In genomic region chr1:196667131-196667530, GRCh38 we compare ENCODE assay signal across 23 cellular contexts. TPM values are rescaled to one million over a fixed set of nuclear protein-coding genes. Genes with fewer than 3 reads are reported as not detected.
DNase-seq lines count a peak whose midpoint lies in the region; ATAC-seq, FAIRE-seq and TF ChIP-seq lines count a peak whose summit lies in the region.
"Had no signal": no experiment of that assay in that cellular context is flagged by ENCODE, and none has a peak within 500 bp of the region (broad histone marks: within the 10 kb centered on the region; RNA-seq: fewer than 3 reads in every experiment).

No MANE protein-coding gene starts in this region.

- CTCF ChIA-PET in HepG2 (lab: Yijun Ruan, JAX; ENCODE audit: low intra/inter-chr PET ratio, low total read pairs) = no interaction called here

- intact Hi-C loops in HepG2 (cut with micrococcal nuclease; ENCODE audit: unreplicated experiment) (no loop called here), right lobe of liver (cut with DNase I) (no loop called here)

- WGBS in HepG2 (ENCODE audit: low lambda C conversion rate) = 0% methylated on average over 1 of the region's 1 CpG
- 31% methylated on average over 1 of the region's 1 CpG for WGBS in right lobe of liver (ENCODE audit: insufficient coverage, low coverage, low lambda C conversion rate, missing lambda C conversion rate)

- no peaks in the 10 kb centered on the region for H4K20me1 ChIP-seq in HepG2 (ENCODE audit: insufficient read depth, low read length)
- H4K20me1 ChIP-seq: BLaER1 treated with 17β-estradiol and CSF1 and Interleukin-3, amounts not matched to agents 10 nM and 100 nM had no signal

- TF ChIP-seq POLR2A in HepG2 (IDR thresholded peaks at IDR 0.05; ENCODE audit: insufficient read depth in 1 of 2, low read depth in 2 of 2, low read length in 2 of 2) = no peak
- no peak for TF ChIP-seq POLR2A in right lobe of liver (IDR thresholded peaks at IDR 0.05)

- BruUV-seq in HepG2 (replicated peaks; lab: Mats Ljungman, UMichigan) = no TSS peak

- no peak overlapping the region for H3K27ac ChIP-seq in HepG2 (ENCODE audit: extremely low read length, insufficient read depth, low read length)
- H3K27ac ChIP-seq in right lobe of liver = no peak overlapping the region
- H3K27ac ChIP-seq: 22Rv1; A549; BLaER1 treated with 17β-estradiol and CSF1 and Interleukin-3, amounts not matched to agents 10 nM and 100 nM had no signal

- H3K27me3 ChIP-seq in HepG2 (ENCODE audit: control insufficient read depth in 1 of 2, insufficient read depth in 2 of 2, low read length in 2 of 2) = no peaks in the 10 kb centered on the region
- H3K27me3 ChIP-seq in right lobe of liver = no peaks in the 10 kb centered on the region
- H3K27me3 ChIP-seq: BE2C; BLaER1 treated with 17β-estradiol and CSF1 and Interleukin-3, amounts not matched to agents 10 nM and 100 nM had no signal

- H3K4me3 ChIP-seq in HepG2 (replicated peaks in 1 of 3; ENCODE audit: insufficient read depth in 1 of 3, low read depth in 2 of 3, low read length in 3 of 3) (no peak overlapping the region), right lobe of liver (no peak overlapping the region), epithelial cell of esophagus (ENCODE audit: low read length) (no peak overlapping the region)
- H3K4me3 ChIP-seq: A549; BLaER1 treated with 17β-estradiol and CSF1 and Interleukin-3, amounts not matched to agents 10 nM and 100 nM; GM23338 had no signal

- TF ChIP-seq EP300 in HepG2 (IDR thresholded peaks at IDR 0.05; ENCODE audit: low read depth in 2 of 2, low read length in 2 of 2) = no peak
- no peak for TF ChIP-seq EP300 in HepG2 (CRISPR knock-in tag; IDR thresholded peaks at IDR 0.05; ENCODE audit: borderline replicate concordance)

- no peak for FAIRE-seq in HepG2 (lab: Jason Lieb, UNC)
- FAIRE-seq: GM12892, GM19239 had no signal

- no peaks in the 10 kb centered on the region for H3K79me2 ChIP-seq in HepG2 (ENCODE audit: insufficient read depth, low read length)

- no peak for ATAC-seq in HepG2
- ATAC-seq in right lobe of liver = no peak
- no peak for ATAC-seq in HG03139 (IDR thresholded peaks at IDR 0.05; ENCODE audit: unreplicated experiment)
- ATAC-seq: A549, GM23338, HCT116 had no signal

- H3K9me3 ChIP-seq in HepG2 (ENCODE audit: low read length) = peaks cover 14% of the 10 kb centered on the region
- H3K9me3 ChIP-seq in right lobe of liver = peaks cover 0 to 7% (median 0%) of the 10 kb centered on the region in 4 donors
- H3K9me3 ChIP-seq: BE2C had no signal

- no peak for TF ChIP-seq RAD21 in HepG2 (CRISPR knock-in tag; IDR thresholded peaks at IDR 0.05)

- DNase-seq in HepG2 (ENCODE audit: low spot score) = no peak
- no peak for DNase-seq in right lobe of liver
- peak; percentile 37 for DNase-seq in RKO (ENCODE audit: low spot score)
- DNase-seq in epithelial cell of esophagus (ENCODE audit: low read depth) = peak; percentile 10
- no peak for DNase-seq in iPS-NIHi7 (ENCODE audit: extremely low spot score)
- DNase-seq: ACHN; AML-193; BE2C; CD4-positive, alpha-beta T cell; CD8-positive, alpha-beta memory T cell; DMS153; DND-41; H9; HFFc6 had no signal

- no peak overlapping the region for H3K4me2 ChIP-seq in HepG2 (ENCODE audit: low read depth, low read length)
- H3K4me2 ChIP-seq: A549; BLaER1 treated with 17β-estradiol and CSF1 and Interleukin-3, amounts not matched to agents 10 nM and 100 nM; GM23338 had no signal

- H3K9ac ChIP-seq in HepG2 (ENCODE audit: insufficient read depth, low read depth, low read length) = no peak overlapping the region
- H3K9ac ChIP-seq: BLaER1 treated with 17β-estradiol and CSF1 and Interleukin-3, amounts not matched to agents 10 nM and 100 nM had no signal

- in situ Hi-C loops in HepG2 (cut with HindIII; ENCODE audit: extremely low pct_ligation_motif_present, low pct_unique_long_range_greater_than_20kb) = loop anchor here (10.0 kb wide), 2 partner anchors 352 to 522 kb away; no protein-coding TSS in a partner anchor

- POLR2A ChIA-PET in HepG2 (lab: Yijun Ruan, JAX) = no interaction called here

- no peak for TF ChIP-seq CTCF in HepG2 (CRISPR knock-in tag; IDR thresholded peaks at IDR 0.05)
- no peak for TF ChIP-seq CTCF in right lobe of liver (IDR thresholded peaks at IDR 0.05)
- no peak for TF ChIP-seq CTCF in epithelial cell of esophagus (IDR thresholded peaks at IDR 0.05; ENCODE audit: insufficient read depth, low read depth, low read length, missing control alignments)

- no peak overlapping the region for H2AFZ ChIP-seq in HepG2 (ENCODE audit: low read length)
- H2AFZ ChIP-seq: GM23338 had no signal

- H3K4me1 ChIP-seq in HepG2 (ENCODE audit: insufficient read depth, low read length) (no peaks in the 10 kb centered on the region), right lobe of liver (peaks cover 0 to 36% (median 6%) of the 10 kb centered on the region in 4 donors)
- H3K4me1 ChIP-seq: A549; BE2C; BLaER1 treated with 17β-estradiol and CSF1 and Interleukin-3, amounts not matched to agents 10 nM and 100 nM had no signal

- H3K36me3 ChIP-seq in HepG2 (replicated peaks in 1 of 2; ENCODE audit: control insufficient read depth in 1 of 2, insufficient read depth in 2 of 2, low read length in 2 of 2) (no peaks in the 10 kb centered on the region), right lobe of liver (peaks cover 0 to 11% (median 6%) of the 10 kb centered on the region in 4 donors)
- H3K36me3 ChIP-seq: BE2C; BLaER1 treated with 17β-estradiol and CSF1 and Interleukin-3, amounts not matched to agents 10 nM and 100 nM had no signal

TF ChIP-seq in HepG2, 621 proteins besides CTCF, POLR2A, EP300 and RAD21 (continues in another document):
- TF ChIP-seq ZMAT5 (CRISPR knock-in tag; IDR thresholded peaks at IDR 0.05; ENCODE audit: borderline replicate concordance, low read depth) (no peak), TEF (CRISPR knock-in tag; IDR thresholded peaks at IDR 0.05) (no peak), ZNF12 (CRISPR knock-in tag; IDR thresholded peaks at IDR 0.05) (peak; percentile 54; the same call in 1 of the 2 replicates)

RNA-seq across cellular contexts. Expression of gene CFH, which starts 15.3 kb away (rescaled TPM):
- total RNA-seq in HepG2 (2016; rRNA removed; fragmentation: Illumina TruSeq; extraction: Trizol) (not detected in 2 replicates), right lobe of liver (1,000 to 10,000 TPM in 3 of 6 experiments, 100 to 1,000 TPM in 3; 663 to 1,371 (median 1,032) TPM)
- total RNA-seq in HepG2 (2016; cell fraction: cytosol; rRNA removed; fragmentation: Illumina TruSeq; extraction: Trizol; ENCODE audit: low read depth) = not detected in 2 replicates
- not detected in 2 replicates for total RNA-seq in HepG2 (2016; cell fraction: insoluble cytoplasmic fraction; rRNA removed; fragmentation: Illumina TruSeq; extraction: Trizol)
- not detected in 2 replicates for total RNA-seq in HepG2 (2016; cell fraction: membrane; rRNA removed; fragmentation: Illumina TruSeq; extraction: Trizol)
- not detected in 2 replicates for total RNA-seq in HepG2 (2016; cell fraction: nucleus; rRNA removed; fragmentation: Illumina TruSeq; extraction: Trizol)
- 0.03 TPM in 1 of 2 replicates, not detected in the other for polyA plus RNA-seq in HepG2 (2011; rRNA removed)
- not detected in 2 replicates for polyA plus RNA-seq in HepG2 (2011; cell fraction: cytosol; rRNA removed)
- polyA plus RNA-seq in HepG2 (2011; cell fraction: nucleus; rRNA removed) = not detected in 2 replicates
- not detected in 2 replicates for polyA plus RNA-seq in HepG2 (2012)
- polyA plus RNA-seq in HepG2 (2016; cell fraction: cytosol; fragmentation: Illumina TruSeq; extraction: Trizol; ENCODE audit: low read depth) = not detected in 2 replicates
- not detected in 2 replicates for polyA plus RNA-seq in HepG2 (2016; cell fraction: insoluble cytoplasmic fraction; fragmentation: Illumina TruSeq; extraction: Trizol; ENCODE audit: low read depth)
- polyA plus RNA-seq in HepG2 (2016; cell fraction: membrane; fragmentation: Illumina TruSeq; extraction: Trizol; ENCODE audit: low read depth) = not detected in 2 replicates
- polyA plus RNA-seq in HepG2 (2016; cell fraction: nucleus; fragmentation: Illumina TruSeq; extraction: Trizol; ENCODE audit: insufficient read depth, low read depth) = not detected in 2 replicates
- 0.18 and 46.8 TPM in 2 replicates for polyA minus RNA-seq in HepG2 (2011; rRNA and poly(A)+ RNA removed; ENCODE audit: low replicate concordance)
- 0.35 and 0.40 TPM in 2 replicates for polyA minus RNA-seq in HepG2 (2011; cell fraction: cytosol; rRNA and poly(A)+ RNA removed)
- 0.39 and 0.50 TPM in 2 replicates for polyA minus RNA-seq in HepG2 (2011; cell fraction: nucleus; rRNA and poly(A)+ RNA removed)
- total RNA-seq: GM23338, H9 had no signal
- polyA plus RNA-seq: GM23338 had no signal

RNA-seq across cellular contexts. Expression of gene KCNT2, which starts 58.9 kb away (rescaled TPM):
- total RNA-seq in HepG2 (2016; rRNA removed; fragmentation: Illumina TruSeq; extraction: Trizol) (not detected in 2 replicates), right lobe of liver (1 to 10 TPM; 5.3 to 8.4 (median 7.5) TPM)
- not detected in 2 replicates for total RNA-seq in HepG2 (2016; cell fraction: cytosol; rRNA removed; fragmentation: Illumina TruSeq; extraction: Trizol; ENCODE audit: low read depth)
- not detected in 2 replicates for total RNA-seq in HepG2 (2016; cell fraction: insoluble cytoplasmic fraction; rRNA removed; fragmentation: Illumina TruSeq; extraction: Trizol)
- not detected in 2 replicates for total RNA-seq in HepG2 (2016; cell fraction: membrane; rRNA removed; fragmentation: Illumina TruSeq; extraction: Trizol)
- not detected in 2 replicates for total RNA-seq in HepG2 (2016; cell fraction: nucleus; rRNA removed; fragmentation: Illumina TruSeq; extraction: Trizol)
- not detected in 2 replicates for polyA plus RNA-seq in HepG2 (2011; rRNA removed)
- polyA plus RNA-seq in HepG2 (2011; cell fraction: cytosol; rRNA removed) = not detected in 2 replicates
- not detected in 2 replicates for polyA plus RNA-seq in HepG2 (2011; cell fraction: nucleus; rRNA removed)
- polyA plus RNA-seq in HepG2 (2012) = not detected in 2 replicates
- not detected in 2 replicates for polyA plus RNA-seq in HepG2 (2016; cell fraction: cytosol; fragmentation: Illumina TruSeq; extraction: Trizol; ENCODE audit: low read depth)
- not detected in 2 replicates for polyA plus RNA-seq in HepG2 (2016; cell fraction: insoluble cytoplasmic fraction; fragmentation: Illumina TruSeq; extraction: Trizol; ENCODE audit: low read depth)
- not detected in 2 replicates for polyA plus RNA-seq in HepG2 (2016; cell fraction: membrane; fragmentation: Illumina TruSeq; extraction: Trizol; ENCODE audit: low read depth)
- not detected in 2 replicates for polyA plus RNA-seq in HepG2 (2016; cell fraction: nucleus; fragmentation: Illumina TruSeq; extraction: Trizol; ENCODE audit: insufficient read depth, low read depth)
- polyA minus RNA-seq in HepG2 (2011; rRNA and poly(A)+ RNA removed; ENCODE audit: low replicate concordance) = 1.4 TPM in 1 of 2 replicates, not detected in the other
- not detected in 2 replicates for polyA minus RNA-seq in HepG2 (2011; cell fraction: cytosol; rRNA and poly(A)+ RNA removed)
- polyA minus RNA-seq in HepG2 (2011; cell fraction: nucleus; rRNA and poly(A)+ RNA removed) = not detected in 2 replicates
- total RNA-seq: CD4-positive, alpha-beta T cell; CD8-positive, alpha-beta memory T cell had no signal
- polyA plus RNA-seq: CD14-positive monocyte; CD8-positive, alpha-beta memory T cell had no signal

Comparison
In these comparisons a context has a peak if more than half of its experiments do, and no peak if none do; other contexts are left out.
1. RNA of gene CFH, which starts 15.3 kb away (total RNA-seq): 663 to 1,371 TPM in right lobe of liver; not detected in HepG2; every median in the first group is over 100 times any median in the second.
2. DNase-seq: peak in RKO (single experiment) and epithelial cell of esophagus (single experiment); none in HepG2 (single experiment), right lobe of liver (0 of 3) and iPS-NIHi7 (single experiment).